Comparison of ENCODE assay signal across 1 cellular context in genomic region chr12:10941916-10942607, GRCh38.
TF ChIP-seq lines count a peak whose summit lies in the region.

No MANE protein-coding gene starts in this region.

TF ChIP-seq in endothelial cell of umbilical vein, 7 proteins besides CTCF, POLR2A, EP300 and RAD21:
- TF ChIP-seq GATA2 (IDR thresholded peaks at IDR 0.05; ENCODE audit: insufficient read depth, insufficient read length, low read depth, low read length) (peak; percentile 14), POLR2AphosphoS5 (IDR thresholded peaks at IDR 0.05; ENCODE audit: insufficient read depth, low read depth, low read length) (no peak)
